Comparison of ENCODE assay signal across 29 cellular contexts in the genomic region with DNA sequence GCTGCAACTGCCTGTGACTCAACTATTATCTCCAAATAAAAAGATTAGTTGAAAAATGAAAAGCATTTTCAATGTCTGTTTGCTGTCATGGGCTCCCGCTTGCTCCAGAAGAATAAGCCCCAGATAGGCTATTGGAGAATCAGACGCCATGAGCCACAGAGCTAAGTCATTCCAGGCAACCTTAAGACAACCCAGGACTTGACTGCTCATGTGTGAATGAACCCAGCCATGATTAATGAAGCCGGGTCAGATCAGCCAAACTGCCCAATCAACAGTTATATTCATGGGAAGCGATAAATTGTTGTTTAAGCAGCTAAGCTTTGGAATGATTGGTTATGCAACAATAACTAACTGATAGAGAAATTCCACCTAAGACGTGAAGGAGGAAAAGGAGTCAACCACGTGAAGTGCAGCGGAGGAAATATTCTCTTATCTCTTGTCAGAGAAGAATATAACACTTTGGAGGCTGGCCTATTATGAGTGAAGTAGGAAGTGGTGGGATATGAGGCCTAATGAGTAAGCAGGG.
"Had no signal": no experiment of that assay in that cellular context is flagged by ENCODE, and none has a peak within 500 bp of the region (broad histone marks: within the 10 kb centered on the region; RNA-seq: fewer than 3 reads in every experiment).

No MANE protein-coding gene starts in this region.

- FAIRE-seq: colon had no signal

- DNase-seq: activated CD4-positive, alpha-beta memory T cell treated with anti-CD3 and anti-CD28 coated beads, Interleukin-2, amount 10 ng/mL, durations not matched to agents 7 days and 5 days; activated CD4-positive, alpha-beta T cell treated with anti-CD3 and anti-CD28 coated beads for 1 hour; activated CD4-positive, alpha-beta T cell treated with anti-CD3 and anti-CD28 coated beads for 4 hours; activated CD4-positive, alpha-beta T cell treated with anti-CD3 and anti-CD28 coated beads, Interleukin-2, amount 10 ng/mL, durations not matched to agents 7 days and 5 days; activated CD4-positive, alpha-beta T cell treated with anti-CD3 and anti-CD28 coated beads, Interleukin-2, amount 50 U/mL, for 4 hours; activated CD8-positive, alpha-beta memory T cell treated with anti-CD3 and anti-CD28 coated beads, Interleukin-2, amount 50 U/mL, for 48 hours; activated gamma-delta T cell; activated naive CD4-positive, alpha-beta T cell; activated naive CD4-positive, alpha-beta T cell treated with anti-CD3 and anti-CD28 coated beads, Interleukin-2, amount 10 ng/mL, durations not matched to agents 7 days and 5 days; activated naive CD8-positive, alpha-beta T cell treated with anti-CD3 and anti-CD28 coated beads, Interleukin-2, amount 10 ng/mL, durations not matched to agents 7 days and 5 days; activated T-cell treated with anti-CD3 and anti-CD28 coated beads for 4 hours; activated T-cell treated with anti-CD3 and anti-CD28 coated beads, Interleukin-2, amount 50 U/mL, for 24 hours; activated T-cell treated with anti-CD3 and anti-CD28 coated beads, Interleukin-2, amount 50 U/mL, for 72 hours; amniotic stem cell; anterior cingulate cortex; body of pancreas; caudate nucleus; cortex of kidney; dermis blood vessel endothelial cell; effector CD4-positive, alpha-beta T cell; effector memory CD8-positive, alpha-beta T cell; erythroblast; foreskin melanocyte; heart right ventricle; T-helper 1 cell; T-helper 17 cell had no signal

- H3K4me3 ChIP-seq: body of pancreas, esophagus muscularis mucosa, gastroesophageal sphincter, heart right ventricle had no signal
